Comparison of ENCODE assay signal across 1 cellular context in the genomic region with DNA sequence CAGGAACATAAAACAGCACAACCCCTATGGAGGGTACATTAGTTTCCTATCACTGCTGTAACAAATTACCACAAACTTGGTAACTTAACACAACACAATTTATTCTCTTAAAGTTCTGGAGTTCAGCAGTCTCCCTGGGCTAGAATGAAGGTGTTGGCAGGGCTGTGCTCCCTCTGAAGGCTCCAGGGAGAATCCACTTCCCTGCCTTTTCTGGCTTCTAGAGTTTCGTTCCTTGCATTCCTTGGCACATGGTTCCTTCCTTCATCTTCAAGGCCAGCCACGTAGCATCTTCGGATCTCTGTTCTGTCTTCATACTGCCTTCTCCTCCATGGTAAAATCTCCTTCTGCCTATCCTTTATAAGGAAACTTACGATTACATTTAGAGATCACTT.
TF ChIP-seq lines count a peak whose summit lies in the region.

No MANE protein-coding gene starts in this region.

TF ChIP-seq in IMR-90, 13 proteins besides CTCF, POLR2A, EP300 and RAD21:
- TF ChIP-seq RFX5 (IDR thresholded peaks at IDR 0.05; ENCODE audit: low read depth, low read length) (no peak), NFE2L2 (IDR thresholded peaks at IDR 0.05; ENCODE audit: low read depth, low read length) (no peak), CEBPB (IDR thresholded peaks at IDR 0.05; ENCODE audit: low read depth, low read length) (no peak), RCOR1 (IDR thresholded peaks at IDR 0.05; ENCODE audit: insufficient replicate concordance, low read length) (no peak), FOS (IDR thresholded peaks at IDR 0.05; ENCODE audit: low read depth, low read length) (no peak), MAFK (IDR thresholded peaks at IDR 0.05; ENCODE audit: low read depth, low read length) (no peak), CHD1 (IDR thresholded peaks at IDR 0.05; ENCODE audit: low read depth, low read length) (no peak)
- TF ChIP-seq, protein P1, sequence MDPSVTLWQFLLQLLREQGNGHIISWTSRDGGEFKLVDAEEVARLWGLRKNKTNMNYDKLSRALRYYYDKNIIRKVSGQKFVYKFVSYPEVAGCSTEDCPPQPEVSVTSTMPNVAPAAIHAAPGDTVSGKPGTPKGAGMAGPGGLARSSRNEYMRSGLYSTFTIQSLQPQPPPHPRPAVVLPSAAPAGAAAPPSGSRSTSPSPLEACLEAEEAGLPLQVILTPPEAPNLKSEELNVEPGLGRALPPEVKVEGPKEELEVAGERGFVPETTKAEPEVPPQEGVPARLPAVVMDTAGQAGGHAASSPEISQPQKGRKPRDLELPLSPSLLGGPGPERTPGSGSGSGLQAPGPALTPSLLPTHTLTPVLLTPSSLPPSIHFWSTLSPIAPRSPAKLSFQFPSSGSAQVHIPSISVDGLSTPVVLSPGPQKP (IDR thresholded peaks at IDR 0.05; ENCODE audit: borderline replicate concordance, low read depth, low read length): no peak
